In genomic region chr4:108738307-108738706, GRCh38 we compare ENCODE assay signal across 1 cellular context.
TF ChIP-seq lines count a peak whose summit lies in the region.

No MANE protein-coding gene starts in this region.

TF ChIP-seq in H1, 55 proteins besides CTCF, POLR2A, EP300 and RAD21:
- peak; percentile 48; the same call in 1 of the 2 replicates for TF ChIP-seq MAFK (IDR thresholded peaks at IDR 0.05; ENCODE audit: low read depth, low read length)
- no peak for TF ChIP-seq JUN (IDR thresholded peaks at IDR 0.05; ENCODE audit: low read depth, low read length)
TF ChIP-seq in H1: peak in this region for 1.
